In genomic region chr12:7935773-7936581, GRCh38 we compare ENCODE assay signal across 8 cellular contexts. TPM values are rescaled to one million over a fixed set of nuclear protein-coding genes. Genes with fewer than 3 reads are reported as not detected.
DNase-seq lines count a peak whose midpoint lies in the region; ATAC-seq and TF ChIP-seq lines count a peak whose summit lies in the region.

TSS of gene SLC2A3 (minus strand) at chr12:7936187. CDS start at chr12:7936034, 153 bp downstream.

- peak; percentile 44 for ATAC-seq in HG03196 (IDR thresholded peaks at IDR 0.05; ENCODE audit: unreplicated experiment)
- peak; percentile 60 to 69 for ATAC-seq in activated naive CD4-positive, alpha-beta T cell treated with anti-CD3 and anti-CD28 coated beads, Interleukin-2, amount 50 U/mL, for 72 hours

- peak within 1 kb of the TSS; percentile 83 for H3K27ac ChIP-seq in temporal lobe (ENCODE audit: low read depth, low read length)

- no peaks in the 10 kb centered on the region for H3K9me3 Mint-ChIP-seq in activated naive CD4-positive, alpha-beta T cell treated with anti-CD3 and anti-CD28 coated beads, Interleukin-2, amount 50 U/mL, for 72 hours

- peak within 1 kb of the TSS in 1 of 2 donors; percentile 31 for H3K27ac Mint-ChIP-seq in activated naive CD4-positive, alpha-beta T cell treated with anti-CD3 and anti-CD28 coated beads, Interleukin-2, amount 50 U/mL, for 72 hours

- H3K36me3 Mint-ChIP-seq in activated naive CD4-positive, alpha-beta T cell treated with anti-CD3 and anti-CD28 coated beads, Interleukin-2, amount 50 U/mL, for 72 hours: peaks cover 6 to 8% of the 10 kb centered on the region in 2 donors

- POLR2A ChIA-PET in GM10248 (lab: Yijun Ruan, JAX): interaction anchor here (0.5 to 1.8 kb wide), 27 partner anchors 9 to 1365 kb away, joined by 3 to 63 read pairs (median 5); no protein-coding TSS in a partner anchor

- DNase-seq in GM10248 (ENCODE audit: extremely low spot score) (peak; percentile 83), SKM-1 (lab: John Stamatoyannopoulos, UW; ENCODE audit: unreplicated experiment) (peak; percentile 11), glomerular visceral epithelial cell (ENCODE audit: extremely low spot score) (peak; percentile 92), nucleus accumbens (lab: John Stamatoyannopoulos, UW) (peak in 46 of 56 donors; percentile 2 to 75 (median 34)), cortex of kidney (lab: John Stamatoyannopoulos, UW) (no peak)
- DNase-seq in activated naive CD4-positive, alpha-beta T cell treated with anti-CD3 and anti-CD28 coated beads, Interleukin-2, amount 50 U/mL, for 72 hours (ENCODE audit: low spot score in 2 of 2): peak; percentile 78 to 92

- CTCF ChIA-PET in GM10248 (lab: Yijun Ruan, JAX): interaction anchor here (0.9 to 1.9 kb wide), 7 partner anchors 13 to 108 kb away, joined by 3 to 6 read pairs (median 3); no protein-coding TSS in a partner anchor

- no peak for TF ChIP-seq CTCF in GM10248 (IDR thresholded peaks at IDR 0.05; ENCODE audit: control extremely low read depth, extremely low read depth, low read depth, missing control alignments)

RNA-seq across cellular contexts. Expression of gene SLC2A3, which starts in this region (rescaled TPM):
- total RNA-seq in activated naive CD4-positive, alpha-beta T cell treated with anti-CD3 and anti-CD28 coated beads, Interleukin-2, amount 50 U/mL, for 72 hours: 100 to 1,000 TPM; 207 to 521 TPM
- total RNA-seq in temporal lobe: 48.4 TPM
